In genomic region chr17:40450175-40450574, GRCh38 we compare ENCODE assay signal across 9 cellular contexts. TPM values are rescaled to one million over a fixed set of nuclear protein-coding genes. Genes with fewer than 3 reads are reported as not detected.
DNase-seq lines count a peak whose midpoint lies in the region; ATAC-seq, FAIRE-seq and TF ChIP-seq lines count a peak whose summit lies in the region.
"Had no signal": no experiment of that assay in that cellular context is flagged by ENCODE, and none has a peak within 500 bp of the region (broad histone marks: within the 10 kb centered on the region; RNA-seq: fewer than 3 reads in every experiment).

No MANE protein-coding gene starts in this region.

- no peak overlapping the region for H2BK20ac ChIP-seq in H1 (ENCODE audit: low read length)

- TF ChIP-seq POLR2A in H1 (IDR thresholded peaks at IDR 0.05; ENCODE audit: control extremely low read depth in 1 of 2, low read depth in 2 of 2, low read length in 2 of 2) = no peak

- no peak overlapping the region for H3K56ac ChIP-seq in H1 (replicated peaks; ENCODE audit: insufficient read length, low read depth, low read length)

- no peak overlapping the region for H3K27ac ChIP-seq in A673 (ENCODE audit: low read depth, low read length, poor library complexity, severe bottlenecking)
- no peak overlapping the region for H3K27ac ChIP-seq in H1 (ENCODE audit: low read depth, low read length)
- H3K27ac ChIP-seq in psoas muscle = no peak overlapping the region

- POLR2A ChIA-PET in A673 (lab: Charles Lee; ENCODE audit: low non-redundant PET) = no interaction called here
- POLR2A ChIA-PET in H1 (lab: Charles Lee; ENCODE audit: partially characterized antibody) = interaction anchor here (0.6 to 2.0 kb wide), 5 partner anchors 10 to 82 kb away, joined by 3 to 6 read pairs (median 4); no protein-coding TSS in a partner anchor

- H2BK5ac ChIP-seq in H1 (ENCODE audit: low read depth, low read length) = no peak overlapping the region

- peak; percentile 70 for FAIRE-seq in H1 (lab: Jason Lieb, UNC)

- H3K9me3 ChIP-seq in A673 (ENCODE audit: low read depth, low read length, poor library complexity, severe bottlenecking) = no peaks in the 10 kb centered on the region
- H3K9me3 ChIP-seq in H1 (ENCODE audit: insufficient read depth in 2 of 2, low read depth in 1 of 2, low read length in 1 of 2) = no peaks in the 10 kb centered on the region
- no peaks in the 10 kb centered on the region for H3K9me3 ChIP-seq in psoas muscle

- CTCF ChIA-PET in A673 (lab: Charles Lee) = no interaction called here
- CTCF ChIA-PET in H1 (lab: Charles Lee; ENCODE audit: partially characterized antibody) = interaction anchor here (0.6 to 34.1 kb wide), 29 partner anchors 1 to 786 kb away, joined by 3 to 739 read pairs (median 4); partner anchors contain the start of genes IGFBP4 and TNS4

- in situ Hi-C loops in SK-MEL-5 (cut with HindIII; ENCODE audit: low pct_unique_long_range_greater_than_20kb, low sequenced_read_pairs) = no loop called here

- H2BK15ac ChIP-seq in H1 (ENCODE audit: low read length) = no peak overlapping the region

- no peak overlapping the region for H3K4me2 ChIP-seq in H1 (ENCODE audit: insufficient read depth in 1 of 2, low read depth in 2 of 2, low read length in 2 of 2)

- H3K14ac ChIP-seq in H1 (ENCODE audit: insufficient read length) = no peak overlapping the region

- ATAC-seq in psoas muscle = no peak
- no peak for ATAC-seq in HG03354 (IDR thresholded peaks at IDR 0.05; ENCODE audit: poor library complexity, severe bottlenecking, unreplicated experiment)

- H4K8ac ChIP-seq in H1 (ENCODE audit: extremely low read depth, insufficient read depth, low read length) = no peak overlapping the region

- H3K36me3 ChIP-seq in A673 (ENCODE audit: insufficient read depth, low read length, poor library complexity, severe bottlenecking) (no peaks in the 10 kb centered on the region), H1 (ENCODE audit: control insufficient read depth in 2 of 4, insufficient read depth in 4 of 4, low read length in 3 of 4) (peaks cover 0 to 13% (median 7%) of the 10 kb centered on the region in 4 experiments; a peak in 6 of 8 replicates), psoas muscle (ENCODE audit: insufficient read depth in 1 of 2, low read depth in 1 of 2) (peaks cover 0 to 27% of the 10 kb centered on the region in 2 donors)

- TF ChIP-seq EP300 in H1 (IDR thresholded peaks at IDR 0.05; ENCODE audit: borderline replicate concordance in 1 of 2, low read depth in 2 of 2, low read length in 2 of 2) = no peak

- TF ChIP-seq CTCF in A673 (conservative IDR thresholded peaks at IDR 0.05; ENCODE audit: low read depth, low read length) (peak; percentile 46), GM12874 (IDR thresholded peaks at IDR 0.05; ENCODE audit: insufficient read depth, low read depth, low read length) (peak; percentile 65), H1 (IDR thresholded peaks at IDR 0.05; ENCODE audit: control extremely low read depth in 1 of 3, insufficient read depth in 1 of 3, low read depth in 1 of 3, low read length in 3 of 3) (peak; percentile 57 to 66 (median 60)), psoas muscle (IDR thresholded peaks at IDR 0.05) (peak; percentile 24)

- no peak overlapping the region; the same call in 1 of the 2 replicates for H2AK5ac ChIP-seq in H1 (ENCODE audit: low read depth, low read length)

- no peak overlapping the region for H3K4ac ChIP-seq in H1 (replicated peaks; ENCODE audit: insufficient read length, low read depth, low read length)

- intact Hi-C loops in A673 (cut with micrococcal nuclease; ENCODE audit: unreplicated experiment) = no loop called here
- intact Hi-C loops in psoas muscle (cut with DNase I) = no loop called here

- TF ChIP-seq RAD21 in H1 (IDR thresholded peaks at IDR 0.05 in 1 of 2, conservative IDR thresholded peaks at IDR 0.05 in 1 of 2; ENCODE audit: low read depth in 2 of 2, low read length in 2 of 2) = peak; percentile 26 to 44; a peak in 3 of 4 replicates

- no TSS peak for BruUV-seq in A673 (replicated peaks; lab: Mats Ljungman, UMichigan)

- no peaks in the 10 kb centered on the region for H3K27me3 ChIP-seq in A673 (replicated peaks; ENCODE audit: insufficient read depth, low read depth, low read length, poor library complexity)
- no peaks in the 10 kb centered on the region for H3K27me3 ChIP-seq in H1 (replicated peaks in 1 of 4; ENCODE audit: control insufficient read depth in 3 of 4, extremely low read depth in 1 of 4, insufficient read depth in 3 of 4, low read length in 3 of 4)
- no peaks in the 10 kb centered on the region for H3K27me3 ChIP-seq in psoas muscle (ENCODE audit: insufficient read depth in 3 of 3, low read length in 2 of 3)

- H2AFZ ChIP-seq in H1 (ENCODE audit: low read length) = no peak overlapping the region

- DNase-seq in A673 (ENCODE audit: low spot score) (no peak), SK-MEL-5 (ENCODE audit: low read depth, low spot score) (peak; percentile 59), H1 (ENCODE audit: low read depth in 1 of 2, low spot score in 2 of 2) (peak; percentile 49 to 81), psoas muscle (no peak), mucosa of gallbladder (ENCODE audit: low spot score) (no peak), NCI-H2107 treated with DMSO at 0.1 percent for 48 hours (lab: John Stamatoyannopoulos, UW; ENCODE audit: unreplicated experiment) (no peak)

- peaks cover 0 to 44% of the 10 kb centered on the region in 2 experiments; a peak in 3 of 4 replicates for H3K79me2 ChIP-seq in H1 (ENCODE audit: control insufficient read depth in 1 of 2, insufficient read depth in 2 of 2, low read length in 2 of 2)

- H2BK120ac ChIP-seq in H1 (replicated peaks; ENCODE audit: low read depth, low read length) = no peak overlapping the region

- no peak overlapping the region for H4K91ac ChIP-seq in H1 (replicated peaks; ENCODE audit: insufficient read length, low read length)

- no peak overlapping the region for H3K9ac ChIP-seq in H1 (replicated peaks in 1 of 4; ENCODE audit: extremely low read depth in 1 of 4, low read depth in 3 of 4, low read length in 3 of 4)

- H4K5ac ChIP-seq in H1 (ENCODE audit: insufficient read length, low read depth, low read length) = no peak overlapping the region

- H3K23me2 ChIP-seq in H1 (ENCODE audit: low read depth, low read length) = no peaks in the 10 kb centered on the region; the same call in 1 of the 2 replicates

- H3K18ac ChIP-seq in H1 (ENCODE audit: extremely low read depth, low read length) = no peak overlapping the region

- H3K79me1 ChIP-seq in H1 (ENCODE audit: low read depth, low read length) = peaks cover 11% of the 10 kb centered on the region

- H3K4me1 ChIP-seq in A673 (ENCODE audit: insufficient read depth, low read length, poor library complexity, severe bottlenecking) (no peaks in the 10 kb centered on the region), H1 (replicated peaks in 1 of 4; ENCODE audit: control insufficient read depth in 3 of 4, insufficient read depth in 4 of 4, low read length in 3 of 4) (peaks cover 2 to 11% (median 7%) of the 10 kb centered on the region in 4 experiments; a peak in 5 of 7 replicates), psoas muscle (peaks cover 34% of the 10 kb centered on the region)

- WGBS in H1 (ENCODE audit: extremely low coverage in 1 of 2, insufficient coverage in 1 of 2, insufficient read length in 1 of 2, insufficient replicate concordance in 2 of 2, low coverage in 1 of 2, low lambda C conversion rate in 2 of 2, missing lambda C conversion rate in 1 of 2), 2 experiments = 93% methylated on average over 3 of the region's 3 CpGs; no CpG with 5 or more reads in 1 of the 2 experiments
- WGBS in psoas muscle, 3 donors = 76 to 80% (median 79%) methylated on average over 3 of the region's 3 CpGs

- H3K23ac ChIP-seq in H1 (ENCODE audit: insufficient read length) = no peak overlapping the region

- H2BK12ac ChIP-seq in H1 (ENCODE audit: low read depth, low read length) = no peak overlapping the region

- H4K20me1 ChIP-seq in H1 (replicated peaks in 1 of 2; ENCODE audit: control insufficient read depth in 1 of 2, insufficient read depth in 2 of 2, low read length in 2 of 2) = peaks cover 2 to 4% of the 10 kb centered on the region in 2 experiments

- no peak overlapping the region for H3K4me3 ChIP-seq in A673 (ENCODE audit: low read depth, low read length, poor library complexity, severe bottlenecking)
- no peak overlapping the region for H3K4me3 ChIP-seq in H1 (ENCODE audit: extremely low read depth in 1 of 4, insufficient read depth in 2 of 4, low read depth in 3 of 4, low read length in 4 of 4)
- no peak overlapping the region for H3K4me3 ChIP-seq in psoas muscle

RNA-seq across cellular contexts. Expression of gene IGFBP4, which starts 6.9 kb away (rescaled TPM):
- total RNA-seq in A673 (2021) (4.8 and 6.5 TPM in 2 replicates), psoas muscle (100 to 1,000 TPM in 2 of 4 donors, 10 to 100 TPM in 2; 64.8 to 106 (median 87.9) TPM), mucosa of gallbladder (351 TPM)
- total RNA-seq in SK-MEL-5 (2014; rRNA removed; shearing (Covaris generic)) = 24.5 and 25.0 TPM in 2 replicates
- 162 and 191 TPM in 2 replicates for polyA plus RNA-seq in SK-MEL-5 (2015; cell fraction: cytosol; rRNA removed)
- 16.1 and 17.3 TPM in 2 replicates for polyA plus RNA-seq in SK-MEL-5 (2015; cell fraction: nucleus; rRNA removed)
- 105 and 109 TPM in 2 replicates for total RNA-seq in H1 (2021; fragmentation: NEBNext Ultra II Directional; extraction: Animal tissue kit (Norgen Biotek cat#: 25700))
- polyA plus RNA-seq in H1 (2011; rRNA removed) (79.9 and 85.5 TPM in 2 replicates), psoas muscle (10 to 100 TPM; 44.2 to 65.1 (median 49.0) TPM)
- polyA plus RNA-seq in H1 (2011; cell fraction: cytosol; rRNA removed) = 68.0 TPM
- 63.6 TPM for polyA plus RNA-seq in H1 (2011; cell fraction: nucleus; rRNA removed)
- 95.6 to 171 TPM (median 141 TPM) in 4 replicates for polyA plus RNA-seq in H1 (2012, experiment 1 of 2)
- polyA plus RNA-seq in H1 (2012, experiment 2 of 2) = 167 TPM
- 95.7 TPM for polyA plus RNA-seq in H1 (2013, experiment 1 of 2)
- 105 TPM for polyA plus RNA-seq in H1 (2013, experiment 2 of 2)
- polyA minus RNA-seq in H1 (2011; rRNA and poly(A)+ RNA removed) = 64.7 and 69.4 TPM in 2 replicates
- polyA minus RNA-seq in H1 (2011; cell fraction: cytosol; rRNA and poly(A)+ RNA removed) = 60.8 TPM
- 36.3 TPM for polyA minus RNA-seq in H1 (2011; cell fraction: nucleus; rRNA and poly(A)+ RNA removed)

RNA-seq across cellular contexts. Expression of gene TOP2A, which starts 32.5 kb away (rescaled TPM):
- total RNA-seq in A673 (2021) = 188 and 216 TPM in 2 replicates
- 114 and 117 TPM in 2 replicates for total RNA-seq in SK-MEL-5 (2014; rRNA removed; shearing (Covaris generic))
- polyA plus RNA-seq in SK-MEL-5 (2015; cell fraction: cytosol; rRNA removed) = 102 and 129 TPM in 2 replicates
- polyA plus RNA-seq in SK-MEL-5 (2015; cell fraction: nucleus; rRNA removed) = 176 and 249 TPM in 2 replicates
- total RNA-seq in H1 (2021; fragmentation: NEBNext Ultra II Directional; extraction: Animal tissue kit (Norgen Biotek cat#: 25700)) = 276 and 291 TPM in 2 replicates
- 40.6 and 83.1 TPM in 2 replicates for polyA plus RNA-seq in H1 (2011; rRNA removed)
- polyA plus RNA-seq in H1 (2011; cell fraction: cytosol; rRNA removed) = 99.6 TPM
- polyA plus RNA-seq in H1 (2011; cell fraction: nucleus; rRNA removed) = 30.5 TPM
- 83.9 to 176 TPM (median 103 TPM) in 4 replicates for polyA plus RNA-seq in H1 (2012, experiment 1 of 2)
- 14.8 TPM for polyA plus RNA-seq in H1 (2012, experiment 2 of 2)
- polyA plus RNA-seq in H1 (2013, experiment 1 of 2) = 148 TPM
- 143 TPM for polyA plus RNA-seq in H1 (2013, experiment 2 of 2)
- 77.8 and 118 TPM in 2 replicates for polyA minus RNA-seq in H1 (2011; rRNA and poly(A)+ RNA removed)
- 70.7 TPM for polyA minus RNA-seq in H1 (2011; cell fraction: cytosol; rRNA and poly(A)+ RNA removed)
- polyA minus RNA-seq in H1 (2011; cell fraction: nucleus; rRNA and poly(A)+ RNA removed) = 82.3 TPM
- under 1 TPM; 0.15 to 0.84 (median 0.46) TPM for total RNA-seq in psoas muscle
- polyA plus RNA-seq in psoas muscle = under 1 TPM in 2 of 3 donors, not detected in 1; 0.14 to 0.18 TPM
- 5.2 TPM for total RNA-seq in mucosa of gallbladder

RNA-seq across cellular contexts. Expression of gene TNS4, which starts 51.2 kb away (rescaled TPM):
- total RNA-seq in A673 (2021) (not detected in 2 replicates), psoas muscle (under 1 TPM in 1 of 4 donors, not detected in 3; 0.06 TPM), mucosa of gallbladder (0.23 TPM)
- total RNA-seq in SK-MEL-5 (2014; rRNA removed; shearing (Covaris generic)) = not detected in 2 replicates
- not detected in 2 replicates for polyA plus RNA-seq in SK-MEL-5 (2015; cell fraction: cytosol; rRNA removed)
- not detected in 2 replicates for polyA plus RNA-seq in SK-MEL-5 (2015; cell fraction: nucleus; rRNA removed)
- total RNA-seq in H1 (2021; fragmentation: NEBNext Ultra II Directional; extraction: Animal tissue kit (Norgen Biotek cat#: 25700)) = 0.20 and 0.80 TPM in 2 replicates
- polyA plus RNA-seq in H1 (2011; rRNA removed) (0.21 and 0.39 TPM in 2 replicates), psoas muscle (under 1 TPM in 1 of 3 donors, not detected in 2; 0.04 TPM)
- 0.49 TPM for polyA plus RNA-seq in H1 (2011; cell fraction: cytosol; rRNA removed)
- 0.54 TPM for polyA plus RNA-seq in H1 (2011; cell fraction: nucleus; rRNA removed)
- polyA plus RNA-seq in H1 (2012, experiment 1 of 2) = 0.21 to 0.76 TPM (median 0.30 TPM) in 4 replicates
- 0.10 TPM for polyA plus RNA-seq in H1 (2012, experiment 2 of 2)
- polyA plus RNA-seq in H1 (2013, experiment 1 of 2) = 0.39 TPM
- 0.63 TPM for polyA plus RNA-seq in H1 (2013, experiment 2 of 2)
- 0.60 and 0.66 TPM in 2 replicates for polyA minus RNA-seq in H1 (2011; rRNA and poly(A)+ RNA removed)
- not detected for polyA minus RNA-seq in H1 (2011; cell fraction: cytosol; rRNA and poly(A)+ RNA removed)
- polyA minus RNA-seq in H1 (2011; cell fraction: nucleus; rRNA and poly(A)+ RNA removed) = 0.90 TPM
- total RNA-seq: temporal lobe had no signal

Comparison
In these comparisons a context has a peak if more than half of its experiments do, and no peak if none do; other contexts are left out.
1. DNase-seq: peak in SK-MEL-5 (single experiment) and H1 (2 of 2); none in A673 (single experiment), psoas muscle (0 of 2), mucosa of gallbladder (single experiment) and NCI-H2107 treated with DMSO at 0.1 percent for 48 hours (single experiment).
2. RNA of gene TOP2A, which starts 32.5 kb away (total RNA-seq): 276 to 291 TPM in H1, 188 to 216 TPM in A673 and 114 to 117 TPM in SK-MEL-5; 5.2 TPM in mucosa of gallbladder (single experiment) and 0.15 to 0.84 TPM in psoas muscle; every median in the first group is over 10 times any median in the second.
3. Peak in every context shown above with its lines, with median percentiles within 50 percentile points of each other: CTCF ChIP-seq.